Comparison of ENCODE assay signal across 9 cellular contexts in the genomic region with DNA sequence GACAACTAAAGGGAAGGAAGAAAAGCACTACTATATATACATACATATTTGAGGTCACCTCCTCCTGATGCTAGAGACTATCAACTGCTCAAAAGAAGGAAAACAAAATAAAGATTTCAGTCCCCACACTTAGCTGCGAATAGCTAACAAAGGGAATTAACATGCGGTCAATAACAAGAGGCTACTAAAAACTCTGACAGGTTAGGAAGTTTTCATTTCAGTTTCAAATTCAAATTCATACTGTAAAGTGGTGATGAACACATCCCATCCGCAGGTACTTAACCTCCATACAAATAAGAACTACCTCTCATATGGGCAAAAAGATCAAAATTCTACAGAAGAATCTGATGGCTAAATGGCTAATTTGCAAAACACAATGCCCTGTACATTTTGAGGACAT. TPM values are rescaled to one million over a fixed set of nuclear protein-coding genes. Genes with fewer than 3 reads are reported as not detected.
DNase-seq lines count a peak whose midpoint lies in the region; ATAC-seq and TF ChIP-seq lines count a peak whose summit lies in the region.
"Had no signal": no experiment of that assay in that cellular context is flagged by ENCODE, and none has a peak within 500 bp of the region (broad histone marks: within the 10 kb centered on the region; RNA-seq: fewer than 3 reads in every experiment).

No MANE protein-coding gene starts in this region.

- H3K27me3 ChIP-seq in GM23248 (replicated peaks; ENCODE audit: insufficient read depth) (no peaks in the 10 kb centered on the region), SU-DHL-6 (ENCODE audit: low read length) (no peaks in the 10 kb centered on the region), sigmoid colon (no peaks in the 10 kb centered on the region)

- H3K9me2 ChIP-seq in GM23248 (ENCODE audit: insufficient read depth) (no peaks in the 10 kb centered on the region), SU-DHL-6 (replicated peaks; ENCODE audit: insufficient read depth, low read length) (no peaks in the 10 kb centered on the region)

- H3K36me3 ChIP-seq in GM23248 (ENCODE audit: low read depth) (no peaks in the 10 kb centered on the region), SU-DHL-6 (ENCODE audit: low read length) (peaks cover 16% of the 10 kb centered on the region), sigmoid colon (no peaks in the 10 kb centered on the region)

- H3K4me1 ChIP-seq in GM23248 (ENCODE audit: insufficient read depth) = peaks cover 32% of the 10 kb centered on the region
- H3K4me1 ChIP-seq in sigmoid colon = peaks cover 0 to 60% (median 49%) of the 10 kb centered on the region in 4 donors

- H3K27ac ChIP-seq in GM23248 (no peak overlapping the region), SU-DHL-6 (ENCODE audit: low read depth, low read length) (peak overlapping the region; percentile 76; the same call in 1 of the 2 replicates), sigmoid colon (peak overlapping the region; percentile 6 to 96 (median 50))

- H2AFZ ChIP-seq in GM23248 (no peak overlapping the region), SU-DHL-6 (ENCODE audit: low read depth, low read length, severe bottlenecking) (no peak overlapping the region)

- WGBS in GM23248 (ENCODE audit: low coverage in 1 of 2, low lambda C conversion rate in 2 of 2, missing lambda C conversion rate in 2 of 2), 2 experiments = 63 to 66% methylated on average over 3 of the region's 3 CpGs
- WGBS in sigmoid colon, 2 donors = 5 to 15% methylated on average over 3 of the region's 3 CpGs

- H4K20me1 ChIP-seq in GM23248 (ENCODE audit: insufficient read depth) (no peaks in the 10 kb centered on the region), SU-DHL-6 (ENCODE audit: low read depth, low read length) (peaks cover 43% of the 10 kb centered on the region)

- H3K9ac ChIP-seq in GM23248 (peak overlapping the region; percentile 91), SU-DHL-6 (ENCODE audit: low read length) (peak overlapping the region; percentile 97)

- no peak for TF ChIP-seq POLR2A in sigmoid colon (IDR thresholded peaks at IDR 0.05)

- DNase-seq in GM23248 (no peak), epithelial cell of proximal tubule (ENCODE audit: low read depth) (no peak), sigmoid colon (no peak), NCI-H2029 treated with DMSO at 0.1 percent for 48 hours (lab: John Stamatoyannopoulos, UW) (no peak), NCI-H187 treated with DMSO at 0.1 percent for 48 hours (lab: John Stamatoyannopoulos, UW) (no peak)
- DNase-seq: activated CD4-positive, alpha-beta T cell treated with anti-CD3 and anti-CD28 coated beads, Interleukin-2, amount 50 U/mL, for 48 hours had no signal

- in situ Hi-C loops in GM23248 (cut with MboI) = no loop called here

- H3K4me3 ChIP-seq in GM23248 = peak overlapping the region; percentile 83
- peak overlapping the region; percentile 93 for H3K4me3 ChIP-seq in SU-DHL-6 (ENCODE audit: insufficient read depth, low read length, poor library complexity, severe bottlenecking)
- H3K4me3 ChIP-seq in epithelial cell of proximal tubule (ENCODE audit: low read depth, low read length) = peak overlapping the region; percentile 71
- H3K4me3 ChIP-seq in sigmoid colon = peak overlapping the region in 1 of 4 donors; percentile 79

- TF ChIP-seq CTCF in SU-DHL-6 (IDR thresholded peaks at IDR 0.05; ENCODE audit: insufficient read depth, low read length, poor library complexity, severe bottlenecking) (no peak), epithelial cell of proximal tubule (conservative IDR thresholded peaks at IDR 0.05; ENCODE audit: low read depth, low read length) (no peak), sigmoid colon (IDR thresholded peaks at IDR 0.05) (no peak)

- peak overlapping the region; percentile 97 for H3K4me2 ChIP-seq in GM23248 (ENCODE audit: unreplicated experiment)
- H3K4me2 ChIP-seq in SU-DHL-6 (ENCODE audit: low read depth, low read length, poor library complexity, severe bottlenecking) = peak overlapping the region; percentile 90

- peaks cover 71% of the 10 kb centered on the region for H3K79me2 ChIP-seq in GM23248 (ENCODE audit: insufficient read depth)
- peaks cover 73% of the 10 kb centered on the region for H3K79me2 ChIP-seq in SU-DHL-6 (ENCODE audit: insufficient read depth, low read length)

- no peaks in the 10 kb centered on the region for H3K9me3 ChIP-seq in GM23248 (ENCODE audit: low read depth)
- H3K9me3 ChIP-seq in SU-DHL-6 (ENCODE audit: insufficient read depth, low read length) = no peaks in the 10 kb centered on the region
- no peaks in the 10 kb centered on the region for H3K9me3 ChIP-seq in sigmoid colon

- intact Hi-C loops in sigmoid colon (cut with DNase I) = no loop called here

- peaks cover 13% of the 10 kb centered on the region for H3F3A ChIP-seq in GM23248 (ENCODE audit: insufficient read depth)
- peaks cover 5% of the 10 kb centered on the region; the same call in 1 of the 2 replicates for H3F3A ChIP-seq in SU-DHL-6 (ENCODE audit: insufficient read depth)

- TF ChIP-seq EP300 in sigmoid colon (IDR thresholded peaks at IDR 0.05) = no peak

- no peak for ATAC-seq in HG02981 (IDR thresholded peaks at IDR 0.05; ENCODE audit: unreplicated experiment)
- ATAC-seq in GM21723 (IDR thresholded peaks at IDR 0.05; ENCODE audit: unreplicated experiment) = no peak

RNA-seq across cellular contexts. Expression of a gene that starts 2.6 kb away (rescaled TPM):
- 57.4 and 68.8 TPM in 2 replicates for total RNA-seq in GM23248 (2014; rRNA removed; shearing (Covaris generic))
- polyA plus RNA-seq in GM23248 (2016; fragmentation: Nextera tagmentation; extraction: Ambion mirVana) = 121 and 122 TPM in 2 replicates
- 121 and 156 TPM in 2 replicates for total RNA-seq in epithelial cell of proximal tubule
- 100 to 1,000 TPM in 2 of 4 donors, 10 to 100 TPM in 2; 88.2 to 102 (median 95.4) TPM for total RNA-seq in sigmoid colon
- polyA plus RNA-seq in sigmoid colon = 10 to 100 TPM; 55.9 to 94.8 (median 61.3) TPM
